Comparison of ENCODE assay signal across 27 cellular contexts in genomic region chr20:62629864-62630470, GRCh38.
"Had no signal": no experiment of that assay in that cellular context is flagged by ENCODE, and none has a peak within 500 bp of the region (broad histone marks: within the 10 kb centered on the region; RNA-seq: fewer than 3 reads in every experiment).

No MANE protein-coding gene starts in this region.

- H3K9me3 ChIP-seq: breast epithelium, esophagus squamous epithelium, heart right ventricle, lower lobe of right lung, upper lobe of right lung had no signal

- H3K4me3 Mint-ChIP-seq: activated B cell treated with CpG ODN at 0.5 μM for 24 hours; activated CD8-positive, alpha-beta memory T cell treated with anti-CD3 and anti-CD28 coated beads, Interleukin-2, amount 10 ng/mL, durations not matched to agents 7 days and 5 days; activated CD8-positive, alpha-beta T cell treated with anti-CD3 and anti-CD28 coated beads, Interleukin-2, amount 10 ng/mL, durations not matched to agents 7 days and 5 days; dendritic cell treated with granulocyte-macrophage colony-stimulating factor and Interleukin-4, amounts not matched to agents 40 ng/mL and 50 ng/mL, for 4 days; endodermal cell; natural killer cell; stimulated activated naive CD8-positive, alpha-beta T cell treated with anti-CD3 and anti-CD28 coated beads, Interleukin-15, amount 100 ng/mL, for 72 hours had no signal

- DNase-seq: activated B cell treated with CpG ODN at 0.5 μM for 24 hours; activated CD8-positive, alpha-beta memory T cell treated with anti-CD3 and anti-CD28 coated beads, Interleukin-2, amount 10 ng/mL, durations not matched to agents 7 days and 5 days; activated CD8-positive, alpha-beta T cell treated with anti-CD3 and anti-CD28 coated beads, Interleukin-2, amount 10 ng/mL, durations not matched to agents 7 days and 5 days; activated naive CD4-positive, alpha-beta T cell; activated T-cell treated with anti-CD3 and anti-CD28 coated beads, Interleukin-2, amount 50 U/mL, for 48 hours; central memory CD4-positive, alpha-beta T cell; endodermal cell; esophagus squamous epithelium; foreskin melanocyte; heart right ventricle; lower lobe of right lung; mesendoderm; natural killer cell; stimulated activated CD4-positive, alpha-beta T cell treated with anti-CD3 and anti-CD28 coated beads, Interleukin-12 subunit alpha, Interleukin-12 subunit beta, amount 100 ng/mL, for 4 hours; stimulated activated CD4-positive, alpha-beta T cell treated with anti-CD3 and anti-CD28 coated beads, Interleukin-4, amount 100 ng/mL, for 1 hour; stimulated activated naive CD8-positive, alpha-beta T cell treated with anti-CD3 and anti-CD28 coated beads, Interleukin-15, amount 100 ng/mL, for 72 hours; substantia nigra; T-helper 2 cell; upper lobe of right lung had no signal

- ATAC-seq: activated CD8-positive, alpha-beta memory T cell treated with anti-CD3 and anti-CD28 coated beads, Interleukin-2, amount 10 ng/mL, durations not matched to agents 7 days and 5 days; activated CD8-positive, alpha-beta T cell treated with anti-CD3 and anti-CD28 coated beads, Interleukin-2, amount 10 ng/mL, durations not matched to agents 7 days and 5 days; activated naive CD4-positive, alpha-beta T cell treated with anti-CD3 and anti-CD28 coated beads, Interleukin-2, amount 50 U/mL, for 72 hours; heart right ventricle; left lobe of liver; lower lobe of right lung; natural killer cell; sciatic nerve; stimulated activated naive CD8-positive, alpha-beta T cell treated with anti-CD3 and anti-CD28 coated beads, Interleukin-15, amount 100 ng/mL, for 72 hours; upper lobe of right lung had no signal

- H3K9me3 Mint-ChIP-seq: activated B cell treated with CpG ODN at 0.5 μM for 24 hours; activated naive CD4-positive, alpha-beta T cell treated with anti-CD3 and anti-CD28 coated beads, Interleukin-2, amount 50 U/mL, for 72 hours; dendritic cell treated with granulocyte-macrophage colony-stimulating factor and Interleukin-4, amounts not matched to agents 40 ng/mL and 50 ng/mL, for 4 days; endodermal cell; natural killer cell; stimulated activated naive CD8-positive, alpha-beta T cell treated with anti-CD3 and anti-CD28 coated beads, Interleukin-15, amount 100 ng/mL, for 72 hours had no signal

- H3K27me3 Mint-ChIP-seq: activated B cell treated with CpG ODN at 0.5 μM for 24 hours had no signal

- H3K4me3 ChIP-seq: breast epithelium, esophagus squamous epithelium, heart right ventricle, lower lobe of right lung, skin epidermis, upper lobe of right lung had no signal

- H3K36me3 Mint-ChIP-seq: activated CD8-positive, alpha-beta memory T cell treated with anti-CD3 and anti-CD28 coated beads, Interleukin-2, amount 10 ng/mL, durations not matched to agents 7 days and 5 days; activated naive CD4-positive, alpha-beta T cell treated with anti-CD3 and anti-CD28 coated beads, Interleukin-2, amount 50 U/mL, for 72 hours; natural killer cell had no signal

- H3K27ac ChIP-seq: breast epithelium, epithelial cell of prostate, esophagus squamous epithelium, heart right ventricle, lower lobe of right lung, skin epidermis, upper lobe of right lung had no signal

- H3K36me3 ChIP-seq: breast epithelium, esophagus squamous epithelium, heart right ventricle, lower lobe of right lung, upper lobe of right lung had no signal

- H3K27ac Mint-ChIP-seq: activated B cell treated with CpG ODN at 0.5 μM for 24 hours; activated CD8-positive, alpha-beta memory T cell treated with anti-CD3 and anti-CD28 coated beads, Interleukin-2, amount 10 ng/mL, durations not matched to agents 7 days and 5 days; activated CD8-positive, alpha-beta T cell treated with anti-CD3 and anti-CD28 coated beads, Interleukin-2, amount 10 ng/mL, durations not matched to agents 7 days and 5 days; activated naive CD4-positive, alpha-beta T cell treated with anti-CD3 and anti-CD28 coated beads, Interleukin-2, amount 50 U/mL, for 72 hours; dendritic cell treated with granulocyte-macrophage colony-stimulating factor and Interleukin-4, amounts not matched to agents 40 ng/mL and 50 ng/mL, for 4 days; endodermal cell; natural killer cell; progenitor cell of endocrine pancreas; stimulated activated naive CD8-positive, alpha-beta T cell treated with anti-CD3 and anti-CD28 coated beads, Interleukin-15, amount 100 ng/mL, for 72 hours had no signal
